1 cellular context compared by ENCODE assay signal in the genomic region with DNA sequence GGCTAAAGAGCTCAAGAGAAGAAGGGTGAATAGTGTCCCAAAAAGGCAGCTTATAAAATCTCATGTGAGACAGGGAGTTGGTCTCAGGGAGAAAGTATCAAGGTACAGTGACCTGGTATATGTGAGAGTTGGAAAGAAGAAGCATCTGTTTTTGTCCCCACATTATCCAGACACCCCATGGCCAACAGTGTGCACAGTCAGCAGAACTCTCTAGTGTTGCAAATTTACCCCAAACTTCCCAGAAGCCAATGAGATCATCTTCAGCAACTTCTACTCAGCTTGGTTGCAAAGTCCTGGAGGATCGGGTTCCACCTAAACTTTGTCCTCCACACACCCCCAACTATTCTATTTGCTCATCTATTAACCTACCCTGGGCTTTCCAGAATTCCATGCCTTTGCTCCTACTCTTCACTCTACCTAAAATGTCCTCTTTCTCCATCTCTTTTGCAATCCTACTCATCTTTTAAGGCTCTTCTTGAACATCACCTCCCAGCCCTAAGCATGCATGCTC.
TF ChIP-seq lines count a peak whose summit lies in the region.

No MANE protein-coding gene starts in this region.

TF ChIP-seq in HepG2, 621 proteins besides CTCF, POLR2A, EP300 and RAD21:
- TF ChIP-seq RORA (CRISPR knock-in tag; IDR thresholded peaks at IDR 0.05) = no peak
- TF ChIP-seq MAFK (conservative IDR thresholded peaks at IDR 0.05 in 1 of 2, IDR thresholded peaks at IDR 0.05 in 1 of 2; ENCODE audit: low read length in 2 of 2) = peak; percentile 79 to 84
- TF ChIP-seq LCORL (IDR thresholded peaks at IDR 0.05) = peak; percentile 43; the same call in 1 of the 2 replicates
- TF ChIP-seq LCORL (CRISPR knock-in tag; IDR thresholded peaks at IDR 0.05) = 0 out of 2 replicates have a peak, but pooled peaks have one; percentile 30
- TF ChIP-seq ZNF235 (CRISPR knock-in tag; IDR thresholded peaks at IDR 0.05; ENCODE audit: borderline replicate concordance) = no peak
- TF ChIP-seq, protein P1, sequence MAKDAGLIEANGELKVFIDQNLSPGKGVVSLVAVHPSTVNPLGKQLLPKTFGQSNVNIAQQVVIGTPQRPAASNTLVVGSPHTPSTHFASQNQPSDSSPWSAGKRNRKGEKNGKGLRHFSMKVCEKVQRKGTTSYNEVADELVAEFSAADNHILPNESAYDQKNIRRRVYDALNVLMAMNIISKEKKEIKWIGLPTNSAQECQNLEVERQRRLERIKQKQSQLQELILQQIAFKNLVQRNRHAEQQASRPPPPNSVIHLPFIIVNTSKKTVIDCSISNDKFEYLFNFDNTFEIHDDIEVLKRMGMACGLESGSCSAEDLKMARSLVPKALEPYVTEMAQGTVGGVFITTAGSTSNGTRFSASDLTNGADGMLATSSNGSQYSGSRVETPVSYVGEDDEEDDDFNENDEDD (CRISPR knock-in tag; IDR thresholded peaks at IDR 0.05; ENCODE audit: borderline replicate concordance) = no peak
- TF ChIP-seq MAFF (IDR thresholded peaks at IDR 0.05; ENCODE audit: low read depth, low read length) = peak; percentile 74
- TF ChIP-seq, protein P2, sequence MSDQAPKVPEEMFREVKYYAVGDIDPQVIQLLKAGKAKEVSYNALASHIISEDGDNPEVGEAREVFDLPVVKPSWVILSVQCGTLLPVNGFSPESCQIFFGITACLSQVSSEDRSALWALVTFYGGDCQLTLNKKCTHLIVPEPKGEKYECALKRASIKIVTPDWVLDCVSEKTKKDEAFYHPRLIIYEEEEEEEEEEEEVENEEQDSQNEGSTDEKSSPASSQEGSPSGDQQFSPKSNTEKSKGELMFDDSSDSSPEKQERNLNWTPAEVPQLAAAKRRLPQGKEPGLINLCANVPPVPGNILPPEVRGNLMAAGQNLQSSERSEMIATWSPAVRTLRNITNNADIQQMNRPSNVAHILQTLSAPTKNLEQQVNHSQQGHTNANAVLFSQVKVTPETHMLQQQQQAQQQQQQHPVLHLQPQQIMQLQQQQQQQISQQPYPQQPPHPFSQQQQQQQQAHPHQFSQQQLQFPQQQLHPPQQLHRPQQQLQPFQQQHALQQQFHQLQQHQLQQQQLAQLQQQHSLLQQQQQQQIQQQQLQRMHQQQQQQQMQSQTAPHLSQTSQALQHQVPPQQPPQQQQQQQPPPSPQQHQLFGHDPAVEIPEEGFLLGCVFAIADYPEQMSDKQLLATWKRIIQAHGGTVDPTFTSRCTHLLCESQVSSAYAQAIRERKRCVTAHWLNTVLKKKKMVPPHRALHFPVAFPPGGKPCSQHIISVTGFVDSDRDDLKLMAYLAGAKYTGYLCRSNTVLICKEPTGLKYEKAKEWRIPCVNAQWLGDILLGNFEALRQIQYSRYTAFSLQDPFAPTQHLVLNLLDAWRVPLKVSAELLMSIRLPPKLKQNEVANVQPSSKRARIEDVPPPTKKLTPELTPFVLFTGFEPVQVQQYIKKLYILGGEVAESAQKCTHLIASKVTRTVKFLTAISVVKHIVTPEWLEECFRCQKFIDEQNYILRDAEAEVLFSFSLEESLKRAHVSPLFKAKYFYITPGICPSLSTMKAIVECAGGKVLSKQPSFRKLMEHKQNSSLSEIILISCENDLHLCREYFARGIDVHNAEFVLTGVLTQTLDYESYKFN (CRISPR knock-in tag; conservative IDR thresholded peaks at IDR 0.05) = 0 out of 2 replicates have a peak, but pooled peaks have one; percentile 17
- TF ChIP-seq, protein P3, sequence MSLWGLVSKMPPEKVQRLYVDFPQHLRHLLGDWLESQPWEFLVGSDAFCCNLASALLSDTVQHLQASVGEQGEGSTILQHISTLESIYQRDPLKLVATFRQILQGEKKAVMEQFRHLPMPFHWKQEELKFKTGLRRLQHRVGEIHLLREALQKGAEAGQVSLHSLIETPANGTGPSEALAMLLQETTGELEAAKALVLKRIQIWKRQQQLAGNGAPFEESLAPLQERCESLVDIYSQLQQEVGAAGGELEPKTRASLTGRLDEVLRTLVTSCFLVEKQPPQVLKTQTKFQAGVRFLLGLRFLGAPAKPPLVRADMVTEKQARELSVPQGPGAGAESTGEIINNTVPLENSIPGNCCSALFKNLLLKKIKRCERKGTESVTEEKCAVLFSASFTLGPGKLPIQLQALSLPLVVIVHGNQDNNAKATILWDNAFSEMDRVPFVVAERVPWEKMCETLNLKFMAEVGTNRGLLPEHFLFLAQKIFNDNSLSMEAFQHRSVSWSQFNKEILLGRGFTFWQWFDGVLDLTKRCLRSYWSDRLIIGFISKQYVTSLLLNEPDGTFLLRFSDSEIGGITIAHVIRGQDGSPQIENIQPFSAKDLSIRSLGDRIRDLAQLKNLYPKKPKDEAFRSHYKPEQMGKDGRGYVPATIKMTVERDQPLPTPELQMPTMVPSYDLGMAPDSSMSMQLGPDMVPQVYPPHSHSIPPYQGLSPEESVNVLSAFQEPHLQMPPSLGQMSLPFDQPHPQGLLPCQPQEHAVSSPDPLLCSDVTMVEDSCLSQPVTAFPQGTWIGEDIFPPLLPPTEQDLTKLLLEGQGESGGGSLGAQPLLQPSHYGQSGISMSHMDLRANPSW (CRISPR knock-in tag; IDR thresholded peaks at IDR 0.05; ENCODE audit: borderline replicate concordance) = no peak
- peak; percentile 82 for TF ChIP-seq SIX1 (CRISPR knock-in tag; IDR thresholded peaks at IDR 0.05; ENCODE audit: borderline replicate concordance)
- TF ChIP-seq ZNF652 (CRISPR knock-in tag; IDR thresholded peaks at IDR 0.05; ENCODE audit: borderline replicate concordance, low read depth) = no peak
- peak; percentile 15; the same call in 1 of the 2 replicates for TF ChIP-seq HNF4G (IDR thresholded peaks at IDR 0.05; ENCODE audit: borderline replicate concordance, low read depth, low read length)
- TF ChIP-seq HNF4G (CRISPR knock-in tag; IDR thresholded peaks at IDR 0.05; ENCODE audit: borderline replicate concordance, low read depth) = no peak
- TF ChIP-seq, protein P4, sequence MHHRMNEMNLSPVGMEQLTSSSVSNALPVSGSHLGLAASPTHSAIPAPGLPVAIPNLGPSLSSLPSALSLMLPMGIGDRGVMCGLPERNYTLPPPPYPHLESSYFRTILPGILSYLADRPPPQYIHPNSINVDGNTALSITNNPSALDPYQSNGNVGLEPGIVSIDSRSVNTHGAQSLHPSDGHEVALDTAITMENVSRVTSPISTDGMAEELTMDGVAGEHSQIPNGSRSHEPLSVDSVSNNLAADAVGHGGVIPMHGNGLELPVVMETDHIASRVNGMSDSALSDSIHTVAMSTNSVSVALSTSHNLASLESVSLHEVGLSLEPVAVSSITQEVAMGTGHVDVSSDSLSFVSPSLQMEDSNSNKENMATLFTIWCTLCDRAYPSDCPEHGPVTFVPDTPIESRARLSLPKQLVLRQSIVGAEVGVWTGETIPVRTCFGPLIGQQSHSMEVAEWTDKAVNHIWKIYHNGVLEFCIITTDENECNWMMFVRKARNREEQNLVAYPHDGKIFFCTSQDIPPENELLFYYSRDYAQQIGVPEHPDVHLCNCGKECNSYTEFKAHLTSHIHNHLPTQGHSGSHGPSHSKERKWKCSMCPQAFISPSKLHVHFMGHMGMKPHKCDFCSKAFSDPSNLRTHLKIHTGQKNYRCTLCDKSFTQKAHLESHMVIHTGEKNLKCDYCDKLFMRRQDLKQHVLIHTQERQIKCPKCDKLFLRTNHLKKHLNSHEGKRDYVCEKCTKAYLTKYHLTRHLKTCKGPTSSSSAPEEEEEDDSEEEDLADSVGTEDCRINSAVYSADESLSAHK (CRISPR knock-in tag; IDR thresholded peaks at IDR 0.05; ENCODE audit: borderline replicate concordance) = no peak
- TF ChIP-seq SIX4 (CRISPR knock-in tag; IDR thresholded peaks at IDR 0.05) = 0 out of 2 replicates have a peak, but pooled peaks have one; percentile 44
- peak; percentile 42; the same call in 1 of the 2 replicates for TF ChIP-seq HNF4A (CRISPR knock-in tag; IDR thresholded peaks at IDR 0.05)
TF ChIP-seq in HepG2: peak in this region for 8.
